ENCODE assay signal across 7 cellular contexts in genomic region chr12:54033980-54034783, GRCh38. TPM values are rescaled to one million over a fixed set of nuclear protein-coding genes. Genes with fewer than 3 reads are reported as not detected.
DNase-seq lines count a peak whose midpoint lies in the region; FAIRE-seq and TF ChIP-seq lines count a peak whose summit lies in the region.
"Had no signal": no experiment of that assay in that cellular context is flagged by ENCODE, and none has a peak within 500 bp of the region (broad histone marks: within the 10 kb centered on the region; RNA-seq: fewer than 3 reads in every experiment).

No MANE protein-coding gene starts in this region.

- H3K36me3 ChIP-seq in subcutaneous abdominal adipose tissue (ENCODE audit: control insufficient read depth in 5 of 5, insufficient read depth in 5 of 5, low read length in 5 of 5), result no peaks in the 10 kb centered on the region

- peak overlapping the region; percentile 52 for H3K4me3 ChIP-seq in fibroblast of mammary gland (ENCODE audit: control insufficient read depth, low read depth, low read length)
- peak overlapping the region in 4 of 5 donors; percentile 12 to 67 (median 64) for H3K4me3 ChIP-seq in subcutaneous abdominal adipose tissue (ENCODE audit: low read depth in 1 of 5, low read length in 5 of 5)

- no peaks in the 10 kb centered on the region for H3K36me3 Mint-ChIP-seq in activated CD4-positive, alpha-beta T cell treated with anti-CD3 and anti-CD28 coated beads, Interleukin-2, amount 10 ng/mL, durations not matched to agents 7 days and 5 days (ENCODE audit: low read depth)

- peak overlapping the region; percentile 41 for H3K27ac Mint-ChIP-seq in activated CD4-positive, alpha-beta T cell treated with anti-CD3 and anti-CD28 coated beads, Interleukin-2, amount 10 ng/mL, durations not matched to agents 7 days and 5 days

- peaks cover 5 to 79% (median 74%) of the 10 kb centered on the region in 5 donors for H3K4me1 ChIP-seq in subcutaneous abdominal adipose tissue (ENCODE audit: control insufficient read depth in 5 of 5, insufficient read depth in 5 of 5, low read length in 5 of 5)

- H3K27me3 ChIP-seq in subcutaneous abdominal adipose tissue (ENCODE audit: control insufficient read depth in 5 of 5, insufficient read depth in 4 of 5, low read length in 5 of 5), result peaks cover 0 to 56% (median 22%) of the 10 kb centered on the region in 5 donors

- peaks cover 88% of the 10 kb centered on the region for H3K27me3 Mint-ChIP-seq in activated CD4-positive, alpha-beta T cell treated with anti-CD3 and anti-CD28 coated beads, Interleukin-2, amount 10 ng/mL, durations not matched to agents 7 days and 5 days

- no peak for DNase-seq in activated CD4-positive, alpha-beta T cell treated with anti-CD3 and anti-CD28 coated beads, Interleukin-2, amount 10 ng/mL, durations not matched to agents 7 days and 5 days
- DNase-seq in activated CD4-positive, alpha-beta T cell treated with anti-CD3 and anti-CD28 coated beads, Interleukin-2, amount 50 U/mL, for 4 hours, result no peak
- DNase-seq in fibroblast of mammary gland (ENCODE audit: low read depth) (peak; percentile 66), H54 (ENCODE audit: insufficient read length, low spot score) (no peak), cerebellar nuclear complex (lab: John Stamatoyannopoulos, UW) (no peak)
- DNase-seq: erythroblast had no signal

- CTCF ChIA-PET in activated CD4-positive, alpha-beta T cell treated with anti-CD3 and anti-CD28 coated beads, Interleukin-2, amount 10 ng/mL, durations not matched to agents 7 days and 5 days (lab: Charles Lee), result interaction anchor here (1.0 to 2.5 kb wide), 4 partner anchors 10 to 171 kb away, joined by 3 to 12 read pairs (median 4); no protein-coding TSS in a partner anchor

- H3K9me3 ChIP-seq in subcutaneous abdominal adipose tissue (ENCODE audit: control insufficient read depth in 5 of 5, low read length in 5 of 5), result no peaks in the 10 kb centered on the region

- H3K4me3 Mint-ChIP-seq in activated CD4-positive, alpha-beta T cell treated with anti-CD3 and anti-CD28 coated beads, Interleukin-2, amount 10 ng/mL, durations not matched to agents 7 days and 5 days, result peak overlapping the region; percentile 32

- peaks cover 21% of the 10 kb centered on the region for H3K4me1 Mint-ChIP-seq in activated CD4-positive, alpha-beta T cell treated with anti-CD3 and anti-CD28 coated beads, Interleukin-2, amount 10 ng/mL, durations not matched to agents 7 days and 5 days

- no peak for TF ChIP-seq POLR2A in H54 (IDR thresholded peaks at IDR 0.05; ENCODE audit: low read depth, low read length)

- H3K27ac ChIP-seq in subcutaneous abdominal adipose tissue (ENCODE audit: low read depth, low read length), result no peak overlapping the region

- no peak for FAIRE-seq in H54 (lab: Jason Lieb, UNC)

- no peaks in the 10 kb centered on the region for H3K9me3 Mint-ChIP-seq in activated CD4-positive, alpha-beta T cell treated with anti-CD3 and anti-CD28 coated beads, Interleukin-2, amount 10 ng/mL, durations not matched to agents 7 days and 5 days

- POLR2A ChIA-PET in activated CD4-positive, alpha-beta T cell treated with anti-CD3 and anti-CD28 coated beads, Interleukin-2, amount 10 ng/mL, durations not matched to agents 7 days and 5 days (lab: Charles Lee), result no interaction called here

- H3K9ac ChIP-seq in subcutaneous abdominal adipose tissue (ENCODE audit: low read length in 5 of 5), result peak overlapping the region in 3 of 5 donors; percentile 21 to 59 (median 26)

- TF ChIP-seq CTCF in fibroblast of mammary gland (conservative IDR thresholded peaks at IDR 0.05; ENCODE audit: control insufficient read depth, insufficient read depth, low read depth, low read length), result no peak

RNA-seq across cellular contexts. Expression of gene HOXC5, which starts 1.3 kb away (rescaled TPM):
- not detected for total RNA-seq in activated CD4-positive, alpha-beta T cell treated with anti-CD3 and anti-CD28 coated beads, Interleukin-2, amount 10 ng/mL, durations not matched to agents 7 days and 5 days

RNA-seq across cellular contexts. Expression of gene HOXC6, which starts 5.9 kb away (rescaled TPM):
- not detected for total RNA-seq in activated CD4-positive, alpha-beta T cell treated with anti-CD3 and anti-CD28 coated beads, Interleukin-2, amount 10 ng/mL, durations not matched to agents 7 days and 5 days

RNA-seq across cellular contexts. Expression of gene HOXC4, which starts 19.5 kb away (rescaled TPM):
- total RNA-seq in activated CD4-positive, alpha-beta T cell treated with anti-CD3 and anti-CD28 coated beads, Interleukin-2, amount 10 ng/mL, durations not matched to agents 7 days and 5 days, result not detected

RNA-seq across cellular contexts. Expression of gene HOXC8, which starts 25.4 kb away (rescaled TPM):
- total RNA-seq in activated CD4-positive, alpha-beta T cell treated with anti-CD3 and anti-CD28 coated beads, Interleukin-2, amount 10 ng/mL, durations not matched to agents 7 days and 5 days, result not detected

RNA-seq across cellular contexts. Expression of gene HOXC9, which starts 34.2 kb away (rescaled TPM):
- total RNA-seq in activated CD4-positive, alpha-beta T cell treated with anti-CD3 and anti-CD28 coated beads, Interleukin-2, amount 10 ng/mL, durations not matched to agents 7 days and 5 days, result not detected
